In the genomic region with DNA sequence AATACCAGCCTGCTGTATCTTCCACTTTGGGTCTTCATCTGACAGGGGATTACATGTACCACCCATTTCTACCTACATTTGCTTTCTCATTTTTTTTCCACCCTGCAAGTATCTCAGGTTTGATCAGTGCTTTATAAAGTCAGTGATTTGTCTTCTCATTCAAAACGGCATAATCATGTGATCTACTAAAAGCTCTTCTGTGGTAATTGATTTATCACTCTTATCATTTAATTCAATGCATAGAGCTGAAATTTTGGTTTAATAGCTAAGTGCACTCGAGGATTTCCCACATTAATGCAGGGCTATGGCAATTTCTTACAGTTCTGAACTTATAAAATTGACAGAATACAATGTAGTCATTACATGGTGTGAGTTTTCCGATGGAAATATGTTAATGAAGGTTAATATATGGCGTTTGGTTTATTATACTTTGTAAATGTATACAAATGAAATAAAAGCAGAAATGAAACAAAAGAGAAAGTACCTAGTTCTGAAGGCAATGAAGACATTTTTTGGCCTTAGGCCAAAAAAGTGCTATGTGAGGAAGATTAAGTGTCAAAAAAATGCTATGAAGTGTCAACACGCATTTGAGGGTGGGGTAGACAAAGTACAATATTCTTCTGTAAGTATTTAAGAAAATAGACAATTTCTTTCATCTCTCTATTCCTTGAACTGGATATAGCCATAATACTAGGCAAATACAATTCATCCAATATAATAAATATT, we compare ENCODE assay signal across 22 cellular contexts.
DNase-seq lines count a peak whose midpoint lies in the region; ATAC-seq and TF ChIP-seq lines count a peak whose summit lies in the region.
"Had no signal": no experiment of that assay in that cellular context is flagged by ENCODE, and none has a peak within 500 bp of the region (broad histone marks: within the 10 kb centered on the region; RNA-seq: fewer than 3 reads in every experiment).

No MANE protein-coding gene starts in this region.

- H3K9me2 ChIP-seq in Karpas-422 (replicated peaks; ENCODE audit: insufficient read depth, low read length) = no peaks in the 10 kb centered on the region; the same call in 1 of the 2 replicates

- no peak overlapping the region for H2AFZ ChIP-seq in Karpas-422 (ENCODE audit: low read length)

- peaks cover 17% of the 10 kb centered on the region for H3K4me1 ChIP-seq in Karpas-422 (ENCODE audit: low read length)
- H3K4me1 ChIP-seq: BLaER1, gastrocnemius medialis, right atrium auricular region, SJSA1 had no signal

- no peak for ATAC-seq in activated naive CD4-positive, alpha-beta T cell treated with anti-CD3 and anti-CD28 coated beads, Interleukin-2, amount 50 U/mL, for 72 hours
- ATAC-seq: activated CD8-positive, alpha-beta T cell treated with anti-CD3 and anti-CD28 coated beads for 36 hours; gastrocnemius medialis; HCT116; PC-3 had no signal

- DNase-seq in NCI-H1436 (lab: John Stamatoyannopoulos, UW) (peak; percentile 26), NCI-H1436 treated with DMSO at 0.1 percent for 48 hours (lab: John Stamatoyannopoulos, UW) (no peak), Karpas-422 (peak; percentile 65), RPMI8226 (peak; percentile 74), fibroblast of the aortic adventitia (ENCODE audit: low read depth) (peak; percentile 7)
- DNase-seq in activated naive CD4-positive, alpha-beta T cell treated with anti-CD3 and anti-CD28 coated beads, Interleukin-2, amount 50 U/mL, for 72 hours (ENCODE audit: low spot score in 2 of 2) = no peak
- DNase-seq in stimulated activated CD4-positive, alpha-beta T cell treated with anti-CD3 and anti-CD28 coated beads, Interleukin-4, amount 100 ng/mL, for 1 hour = no peak
- no peak for DNase-seq in activated CD4-positive, CD25-positive, alpha-beta regulatory T cell treated with anti-CD3 and anti-CD28 coated beads, Interleukin-2, amount 50 U/mL, for 72 hours
- DNase-seq: activated CD8-positive, alpha-beta T cell treated with anti-CD3 and anti-CD28 coated beads for 36 hours; activated naive CD4-positive, alpha-beta T cell; activated T-cell treated with anti-CD3 and anti-CD28 coated beads, Interleukin-2, amount 50 U/mL, for 1 hour; gastrocnemius medialis; NCI-H2029; NCI-H526; PC-3; stimulated activated CD4-positive, alpha-beta T cell treated with anti-CD3 and anti-CD28 coated beads, Interleukin-12 subunit alpha, Interleukin-12 subunit beta, amount 100 ng/mL, for 4 hours; stimulated activated CD8-positive, alpha-beta memory T cell treated with anti-CD3 and anti-CD28 coated beads, Interleukin-4, amount 100 ng/mL, for 48 hours had no signal

- no peak for TF ChIP-seq CTCF in fibroblast of the aortic adventitia (IDR thresholded peaks at IDR 0.05; ENCODE audit: insufficient read depth, low read length)

- no peaks in the 10 kb centered on the region for H3K36me3 ChIP-seq in Karpas-422 (ENCODE audit: insufficient read depth, low read length)
- H3K36me3 ChIP-seq: BLaER1, gastrocnemius medialis, right atrium auricular region, SJSA1 had no signal

- H3K9me3 Mint-ChIP-seq in activated naive CD4-positive, alpha-beta T cell treated with anti-CD3 and anti-CD28 coated beads, Interleukin-2, amount 50 U/mL, for 72 hours = no peaks in the 10 kb centered on the region
- H3K9me3 Mint-ChIP-seq: T-helper 2 cell treated with Interferon-gamma antibody and Interleukin-4, amounts not matched to agents 5 μg/mL and 100 μg/mL, for 36 hours had no signal

- no peak overlapping the region for H3K27ac Mint-ChIP-seq in activated naive CD4-positive, alpha-beta T cell treated with anti-CD3 and anti-CD28 coated beads, Interleukin-2, amount 50 U/mL, for 72 hours
- H3K27ac Mint-ChIP-seq: activated CD8-positive, alpha-beta T cell treated with anti-CD3 and anti-CD28 coated beads for 36 hours; T-helper 2 cell treated with Interferon-gamma antibody and Interleukin-4, amounts not matched to agents 5 μg/mL and 100 μg/mL, for 36 hours had no signal

- H3K9me3 ChIP-seq in Karpas-422 (ENCODE audit: low read length) = no peaks in the 10 kb centered on the region
- H3K9me3 ChIP-seq: BLaER1, gastrocnemius medialis, right atrium auricular region, SJSA1 had no signal

- no peak overlapping the region for H3K4me2 ChIP-seq in Karpas-422 (ENCODE audit: low read depth, low read length, poor library complexity, severe bottlenecking)
- H3K4me2 ChIP-seq: BLaER1 had no signal

- no peaks in the 10 kb centered on the region for H3K27me3 ChIP-seq in Karpas-422 (ENCODE audit: low read length)
- H3K27me3 ChIP-seq: BLaER1, gastrocnemius medialis, right atrium auricular region, SJSA1 had no signal

- no peaks in the 10 kb centered on the region for H3K79me2 ChIP-seq in Karpas-422 (ENCODE audit: low read length)

- no peak overlapping the region for H3K9ac ChIP-seq in Karpas-422 (ENCODE audit: low read length)
- H3K9ac ChIP-seq: BLaER1 had no signal

- no peaks in the 10 kb centered on the region for H4K20me1 ChIP-seq in Karpas-422 (ENCODE audit: insufficient read depth, low read depth, low read length)
- H4K20me1 ChIP-seq: BLaER1 had no signal

- H3K4me3 ChIP-seq in Karpas-422 (ENCODE audit: low read length) = no peak overlapping the region
- no peak overlapping the region for H3K4me3 ChIP-seq in fibroblast of the aortic adventitia (ENCODE audit: low read depth, low read length)
- H3K4me3 ChIP-seq: BLaER1, gastrocnemius medialis, right atrium auricular region, SJSA1 had no signal

- H3K27ac ChIP-seq in Karpas-422 (ENCODE audit: low read length) = no peak overlapping the region
- H3K27ac ChIP-seq: BLaER1, gastrocnemius medialis, right atrium auricular region, SJSA1 had no signal

- no peaks in the 10 kb centered on the region for H3K36me3 Mint-ChIP-seq in activated naive CD4-positive, alpha-beta T cell treated with anti-CD3 and anti-CD28 coated beads, Interleukin-2, amount 50 U/mL, for 72 hours

Comparison
In these comparisons a context has a peak if more than half of its experiments do, and no peak if none do; other contexts are left out.
1. DNase-seq: peak in NCI-H1436 (single experiment), Karpas-422 (single experiment), RPMI8226 (single experiment) and fibroblast of the aortic adventitia (single experiment); none in NCI-H1436 treated with DMSO at 0.1 percent for 48 hours (single experiment), activated naive CD4-positive, alpha-beta T cell treated with anti-CD3 and anti-CD28 coated beads, Interleukin-2, amount 50 U/mL, for 72 hours (0 of 2), stimulated activated CD4-positive, alpha-beta T cell treated with anti-CD3 and anti-CD28 coated beads, Interleukin-4, amount 100 ng/mL, for 1 hour (single experiment) and activated CD4-positive, CD25-positive, alpha-beta regulatory T cell treated with anti-CD3 and anti-CD28 coated beads, Interleukin-2, amount 50 U/mL, for 72 hours (single experiment).